8 cellular contexts compared by ENCODE assay signal in the genomic region with DNA sequence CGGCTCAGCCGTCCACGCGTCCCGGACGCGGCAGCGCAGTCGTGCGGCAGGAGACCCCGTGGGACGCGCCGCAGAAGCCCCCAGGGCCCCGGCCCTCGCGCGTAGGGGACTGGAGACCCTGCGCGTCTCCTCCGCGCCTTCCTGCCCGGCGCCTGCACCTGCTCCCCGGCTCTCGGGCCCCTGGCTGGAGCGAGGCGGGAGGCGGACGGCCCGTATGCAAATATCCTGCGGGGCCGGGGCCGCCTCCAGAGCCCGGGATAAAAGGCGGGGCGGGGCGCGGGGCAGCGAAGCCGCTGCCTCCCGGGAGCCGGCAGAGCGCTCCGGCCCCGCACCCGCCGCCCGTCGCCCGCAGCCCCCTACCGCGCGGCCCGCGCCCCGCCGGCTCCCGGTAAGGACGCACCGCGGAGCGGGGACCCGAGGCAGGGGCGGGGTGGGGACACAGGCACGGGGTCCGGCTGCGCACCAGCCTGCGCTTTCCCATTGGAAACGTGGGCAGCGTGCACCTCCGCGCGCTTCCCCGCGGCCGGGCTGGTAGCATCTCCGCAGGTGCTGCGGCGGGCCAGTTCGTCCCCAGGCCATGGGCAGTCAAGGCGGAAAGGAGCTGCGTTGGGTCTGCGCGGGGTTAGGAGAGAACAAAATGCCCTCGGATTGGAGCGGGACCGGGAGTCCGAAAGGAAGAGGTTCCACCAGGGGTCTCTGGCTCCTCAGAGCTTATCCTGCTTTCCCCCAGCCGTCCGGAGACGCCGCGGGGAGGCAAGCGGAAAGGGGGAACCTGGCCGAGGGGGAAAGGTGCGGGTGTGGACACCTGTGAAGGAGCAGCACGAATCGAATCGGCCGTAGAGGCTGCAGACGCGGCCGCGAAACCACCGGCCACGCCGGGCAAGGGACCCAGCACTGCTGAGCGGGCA. TPM values are rescaled to one million over a fixed set of nuclear protein-coding genes. Genes with fewer than 3 reads are reported as not detected.
DNase-seq lines count a peak whose midpoint lies in the region; ATAC-seq, FAIRE-seq and TF ChIP-seq lines count a peak whose summit lies in the region.

A gene with protein sequence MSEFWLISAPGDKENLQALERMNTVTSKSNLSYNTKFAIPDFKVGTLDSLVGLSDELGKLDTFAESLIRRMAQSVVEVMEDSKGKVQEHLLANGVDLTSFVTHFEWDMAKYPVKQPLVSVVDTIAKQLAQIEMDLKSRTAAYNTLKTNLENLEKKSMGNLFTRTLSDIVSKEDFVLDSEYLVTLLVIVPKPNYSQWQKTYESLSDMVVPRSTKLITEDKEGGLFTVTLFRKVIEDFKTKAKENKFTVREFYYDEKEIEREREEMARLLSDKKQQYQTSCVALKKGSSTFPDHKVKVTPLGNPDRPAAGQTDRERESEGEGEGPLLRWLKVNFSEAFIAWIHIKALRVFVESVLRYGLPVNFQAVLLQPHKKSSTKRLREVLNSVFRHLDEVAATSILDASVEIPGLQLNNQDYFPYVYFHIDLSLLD (plus strand): TSS at position 287 of the 908 bp plus-strand sequence. CDS start 1,220 bp downstream, outside the sequence.

- no peaks in the 10 kb centered on the region for H3K9me3 ChIP-seq in MG63
- no peaks in the 10 kb centered on the region for H3K9me3 ChIP-seq in K562 (replicated peaks; ENCODE audit: control insufficient read depth, insufficient read depth, low read depth, low read length)
- H3K9me3 ChIP-seq in HepG2 (ENCODE audit: low read length): no peaks in the 10 kb centered on the region
- H3K9me3 ChIP-seq in transverse colon: no peaks in the 10 kb centered on the region

- intact Hi-C loops in K562 (cut with micrococcal nuclease) (no loop called here), HepG2 (cut with micrococcal nuclease; ENCODE audit: unreplicated experiment) (no loop called here), transverse colon (cut with DNase I; ENCODE audit: low total_unique reads) (no loop called here)

- ATAC-seq in GM21360 (IDR thresholded peaks at IDR 0.05; ENCODE audit: unreplicated experiment): peak; percentile 75
- peak; percentile 42; the same call in 2 of the 3 replicates for ATAC-seq in K562
- ATAC-seq in HepG2: peak; percentile 85

- H3K4me2 ChIP-seq in K562 (ENCODE audit: insufficient read depth, low read length) (no peak within 1 kb of the TSS), HepG2 (ENCODE audit: low read depth, low read length) (peak within 1 kb of the TSS; percentile 75)

- H3K9me1 ChIP-seq in K562 (ENCODE audit: control insufficient read depth, insufficient read depth, low read length): no peaks in the 10 kb centered on the region

- TF ChIP-seq POLR2A in K562 (conservative IDR thresholded peaks at IDR 0.05): no peak
- no peak for TF ChIP-seq POLR2A in HepG2 (IDR thresholded peaks at IDR 0.05; ENCODE audit: insufficient read depth in 1 of 2, low read depth in 2 of 2, low read length in 2 of 2)
- TF ChIP-seq POLR2A in transverse colon (IDR thresholded peaks at IDR 0.05): no peak

- H2AFZ ChIP-seq in K562 (ENCODE audit: low read depth, low read length): no peak within 1 kb of the TSS
- no peak within 1 kb of the TSS for H2AFZ ChIP-seq in HepG2 (ENCODE audit: low read length)

- DNase-seq in NCI-H1417 (lab: John Stamatoyannopoulos, UW) (peak; percentile 78 to 87 (median 84)), NCI-H1417 treated with DMSO at 0.1 percent for 48 hours (lab: John Stamatoyannopoulos, UW) (no peak), MG63 (peak; percentile 38), K562 (ENCODE audit: extremely low read depth in 1 of 4, low spot score in 3 of 4) (peak in 3 of 4 experiments; percentile 17 to 28 (median 24)), HepG2 (ENCODE audit: low spot score) (no peak), transverse colon (peak; percentile 78), NCI-H1092 treated with DMSO at 0.1 percent for 48 hours (lab: John Stamatoyannopoulos, UW) (no peak)

- H3K27ac ChIP-seq in K562 (ENCODE audit: extremely low read depth, low read depth, low read length): no peak within 1 kb of the TSS
- no peak within 1 kb of the TSS for H3K27ac ChIP-seq in HepG2 (ENCODE audit: extremely low read length, insufficient read depth, low read length)
- peak within 1 kb of the TSS in 1 of 4 donors; percentile 60 for H3K27ac ChIP-seq in transverse colon

- POLR2A ChIA-PET in K562 (lab: Yijun Ruan, JAX): interaction anchor here (0.6 to 1.3 kb wide), 5 partner anchors 12 to 68 kb away, joined by 3 to 4 read pairs (median 3); no protein-coding TSS in a partner anchor
- POLR2A ChIA-PET in HepG2 (lab: Yijun Ruan, JAX): interaction anchor here (0.6 kb wide), 1 partner anchor 272 kb away, joined by 3 read pairs; no protein-coding TSS in a partner anchor

- BruUV-seq in K562 (replicated peaks; lab: Mats Ljungman, UMichigan): no TSS peak
- BruUV-seq in HepG2 (replicated peaks; lab: Mats Ljungman, UMichigan): no TSS peak

- TF ChIP-seq CTCF in K562 (IDR thresholded peaks at IDR 0.05 in 2 of 3, conservative IDR thresholded peaks at IDR 0.05 in 1 of 3; ENCODE audit: insufficient read depth in 2 of 3, low read depth in 1 of 3, low read length in 3 of 3) (no peak), HepG2 (CRISPR knock-in tag; IDR thresholded peaks at IDR 0.05) (0 out of 2 replicates have a peak, but pooled peaks have one; percentile 15), transverse colon (IDR thresholded peaks at IDR 0.05) (no peak)

- H3K79me2 ChIP-seq in K562 (ENCODE audit: control insufficient read depth, insufficient read depth, low read length) (no peaks in the 10 kb centered on the region), HepG2 (ENCODE audit: insufficient read depth, low read length) (no peaks in the 10 kb centered on the region)

- TF ChIP-seq RAD21 in K562 (CRISPR knock-in tag; conservative IDR thresholded peaks at IDR 0.05 in 1 of 2, IDR thresholded peaks at IDR 0.05 in 1 of 2) (no peak), HepG2 (CRISPR knock-in tag; IDR thresholded peaks at IDR 0.05) (no peak)

- H3K4me3 ChIP-seq in MG63 (peak within 1 kb of the TSS; percentile 27), K562 (no peak within 1 kb of the TSS), HepG2 (replicated peaks in 1 of 3; ENCODE audit: insufficient read depth in 1 of 3, low read depth in 2 of 3, low read length in 3 of 3) (peak within 1 kb of the TSS; percentile 33 to 73 (median 53); a peak in 5 of 6 replicates), transverse colon (peak within 1 kb of the TSS; percentile 10 to 63 (median 52))

- TF ChIP-seq EP300 in K562 (IDR thresholded peaks at IDR 0.05; ENCODE audit: low read length): no peak
- no peak for TF ChIP-seq EP300 in HepG2 (IDR thresholded peaks at IDR 0.05; ENCODE audit: low read depth in 2 of 2, low read length in 2 of 2)
- no peak for TF ChIP-seq EP300 in HepG2 (CRISPR knock-in tag; IDR thresholded peaks at IDR 0.05; ENCODE audit: borderline replicate concordance)
- no peak for TF ChIP-seq EP300 in transverse colon (IDR thresholded peaks at IDR 0.05; ENCODE audit: low read depth)

- peaks cover 3% of the 10 kb centered on the region; the same call in 1 of the 2 replicates for H4K20me1 ChIP-seq in K562 (replicated peaks; ENCODE audit: control insufficient read depth, insufficient read depth, low read length)
- H4K20me1 ChIP-seq in HepG2 (ENCODE audit: insufficient read depth, low read length): no peaks in the 10 kb centered on the region

- CTCF ChIA-PET in K562 (lab: Yijun Ruan, JAX; ENCODE audit: low intra/inter-chr PET ratio): no interaction called here
- CTCF ChIA-PET in HepG2 (lab: Yijun Ruan, JAX; ENCODE audit: low intra/inter-chr PET ratio, low total read pairs): no interaction called here

- H3K4me1 ChIP-seq in K562 (replicated peaks in 1 of 2; ENCODE audit: control insufficient read depth in 2 of 2, insufficient read depth in 2 of 2, low read length in 2 of 2): peaks cover 0 to 12% of the 10 kb centered on the region in 2 experiments; a peak in 1 of 5 replicates
- H3K4me1 ChIP-seq in HepG2 (ENCODE audit: insufficient read depth, low read length): 0 out of 2 replicates have a peak, but pooled peaks cover 8% of the 10 kb centered on the region
- H3K4me1 ChIP-seq in transverse colon: peaks cover 0 to 25% (median 14%) of the 10 kb centered on the region in 4 donors

- WGBS in K562 (ENCODE audit: insufficient coverage, low coverage, missing lambda C conversion rate): 21% methylated on average over 45 of the region's 109 CpGs
- WGBS in HepG2 (ENCODE audit: low lambda C conversion rate): 8% methylated on average over 61 of the region's 109 CpGs
- WGBS in transverse colon (ENCODE audit: low coverage in 1 of 2), 2 donors: 0 to 3% methylated on average over 1 to 59 of the region's 109 CpGs

- H3K9ac ChIP-seq in K562 (ENCODE audit: insufficient read depth in 1 of 2, low read depth in 2 of 2, low read length in 2 of 2): no peak within 1 kb of the TSS
- H3K9ac ChIP-seq in HepG2 (ENCODE audit: insufficient read depth, low read depth, low read length): no peak within 1 kb of the TSS

- peaks cover 36% of the 10 kb centered on the region for H3K27me3 ChIP-seq in MG63
- H3K27me3 ChIP-seq in K562 (ENCODE audit: control insufficient read depth in 2 of 2, insufficient read depth in 2 of 2, low read length in 2 of 2): peaks cover 55 to 74% of the 10 kb centered on the region in 2 experiments
- peaks cover 20 to 84% of the 10 kb centered on the region in 2 experiments for H3K27me3 ChIP-seq in HepG2 (ENCODE audit: control insufficient read depth in 1 of 2, insufficient read depth in 2 of 2, low read length in 2 of 2)
- H3K27me3 ChIP-seq in transverse colon: peaks cover 67% of the 10 kb centered on the region

- H3K36me3 ChIP-seq in MG63 (no peaks in the 10 kb centered on the region), K562 (ENCODE audit: control insufficient read depth, insufficient read depth, low read length) (no peaks in the 10 kb centered on the region), HepG2 (replicated peaks in 1 of 2; ENCODE audit: control insufficient read depth in 1 of 2, insufficient read depth in 2 of 2, low read length in 2 of 2) (no peaks in the 10 kb centered on the region), transverse colon (no peaks in the 10 kb centered on the region)

- in situ Hi-C loops in K562 (cut with MboI): no loop called here
- in situ Hi-C loops in HepG2 (cut with HindIII; ENCODE audit: extremely low pct_ligation_motif_present, low pct_unique_long_range_greater_than_20kb): no loop called here
- in situ Hi-C loops in transverse colon (cut with MboI; ENCODE audit: low pct_ligation_motif_present in 1 of 4, low pct_unique_long_range_greater_than_20kb in 1 of 4, low sequenced_read_pairs in 3 of 4): no loop called here

- no peak for FAIRE-seq in K562 (lab: Jason Lieb, UNC)
- FAIRE-seq in HepG2 (lab: Jason Lieb, UNC): no peak

RNA-seq across cellular contexts. Expression of the gene that starts here (rescaled TPM):
- not detected in 2 replicates for total RNA-seq in MG63 (2014; rRNA removed; shearing (Covaris generic); ENCODE audit: low replicate concordance)
- 0.16 TPM in 1 of 2 replicates, not detected in the other for total RNA-seq in K562 (2011; cell fraction: chromatin; rRNA removed; ENCODE audit: low replicate concordance)
- not detected in 2 replicates for total RNA-seq in K562 (2011; cell fraction: nucleolus; rRNA removed)
- not detected in 2 replicates for total RNA-seq in K562 (2011; cell fraction: nucleoplasm; rRNA removed)
- total RNA-seq in K562 (2014; rRNA removed) (not detected in 2 replicates), K562 (2014; rRNA removed; fragmentation: Illumina TruSeq; extraction: Trizol) (not detected in 2 replicates), K562 (2015; rRNA removed; fragmentation: Illumina TruSeq; extraction: Trizol) (not detected in 2 replicates), K562 (2021) (0.09 TPM in 1 of 2 replicates, not detected in the other), HepG2 (2016; rRNA removed; fragmentation: Illumina TruSeq; extraction: Trizol) (0.04 TPM in 1 of 2 replicates, not detected in the other), transverse colon (10 to 100 TPM in 1 of 4 donors, 1 to 10 TPM in 1, under 1 TPM in 2; 0.48 to 43.0 (median 1.2) TPM)
- polyA plus RNA-seq in K562 (2011; rRNA removed) (0.04 and 0.10 TPM in 2 replicates), K562 (2014; fragmentation: Illumina TruSeq; extraction: Trizol) (not detected in 2 replicates), K562 (2014; fragmentation: Nextera tagmentation; extraction: Ambion mirVana) (under 1 TPM; 0.28 to 0.31 TPM), K562 (2014; rRNA removed) (0.01 and 0.13 TPM in 2 replicates), HepG2 (2011; rRNA removed) (0.10 and 0.29 TPM in 2 replicates)
- not detected in 2 replicates for polyA plus RNA-seq in K562 (2011; cell fraction: cytosol; rRNA removed)
- polyA plus RNA-seq in K562 (2011; cell fraction: nucleus; rRNA removed): 0.17 and 0.27 TPM in 2 replicates
- polyA plus RNA-seq in K562 (2012): 1.0 and 1.5 TPM in 2 replicates
- not detected in 2 replicates for polyA minus RNA-seq in K562 (2011; rRNA and poly(A)+ RNA removed)
- polyA minus RNA-seq in K562 (2011; cell fraction: cytosol; rRNA and poly(A)+ RNA removed): 3.1 TPM in 1 of 2 replicates, not detected in the other
- 0.40 TPM in 1 of 2 replicates, not detected in the other for polyA minus RNA-seq in K562 (2011; cell fraction: nucleus; rRNA and poly(A)+ RNA removed)
- not detected in 2 replicates for total RNA-seq in HepG2 (2016; cell fraction: cytosol; rRNA removed; fragmentation: Illumina TruSeq; extraction: Trizol; ENCODE audit: low read depth)
- total RNA-seq in HepG2 (2016; cell fraction: insoluble cytoplasmic fraction; rRNA removed; fragmentation: Illumina TruSeq; extraction: Trizol): 0.04 TPM in 1 of 2 replicates, not detected in the other
- total RNA-seq in HepG2 (2016; cell fraction: membrane; rRNA removed; fragmentation: Illumina TruSeq; extraction: Trizol): not detected in 2 replicates
- 0.09 TPM in 1 of 2 replicates, not detected in the other for total RNA-seq in HepG2 (2016; cell fraction: nucleus; rRNA removed; fragmentation: Illumina TruSeq; extraction: Trizol)
- 0.05 TPM in 2 replicates for polyA plus RNA-seq in HepG2 (2011; cell fraction: cytosol; rRNA removed)
- 0.36 and 2.7 TPM in 2 replicates for polyA plus RNA-seq in HepG2 (2011; cell fraction: nucleus; rRNA removed)
- polyA plus RNA-seq in HepG2 (2012): 1.4 and 1.5 TPM in 2 replicates
- polyA plus RNA-seq in HepG2 (2016; cell fraction: cytosol; fragmentation: Illumina TruSeq; extraction: Trizol; ENCODE audit: low read depth): not detected in 2 replicates
- not detected in 2 replicates for polyA plus RNA-seq in HepG2 (2016; cell fraction: insoluble cytoplasmic fraction; fragmentation: Illumina TruSeq; extraction: Trizol; ENCODE audit: low read depth)
- polyA plus RNA-seq in HepG2 (2016; cell fraction: membrane; fragmentation: Illumina TruSeq; extraction: Trizol; ENCODE audit: low read depth): not detected in 2 replicates
- not detected in 2 replicates for polyA plus RNA-seq in HepG2 (2016; cell fraction: nucleus; fragmentation: Illumina TruSeq; extraction: Trizol; ENCODE audit: insufficient read depth, low read depth)
- 7.5 TPM in 1 of 2 replicates, not detected in the other for polyA minus RNA-seq in HepG2 (2011; rRNA and poly(A)+ RNA removed; ENCODE audit: low replicate concordance)
- polyA minus RNA-seq in HepG2 (2011; cell fraction: cytosol; rRNA and poly(A)+ RNA removed): 0.44 and 0.69 TPM in 2 replicates
- 0.12 TPM in 1 of 2 replicates, not detected in the other for polyA minus RNA-seq in HepG2 (2011; cell fraction: nucleus; rRNA and poly(A)+ RNA removed)

Comparison
In these comparisons a context has a peak if more than half of its experiments do, and no peak if none do; other contexts are left out.
1. DNase-seq: peak in NCI-H1417 (3 of 3), K562 (3 of 4) and transverse colon (single experiment); none in NCI-H1417 treated with DMSO at 0.1 percent for 48 hours (single experiment), HepG2 (single experiment) and NCI-H1092 treated with DMSO at 0.1 percent for 48 hours (single experiment).
2. Peak in DNase-seq and H3K4me3 ChIP-seq in MG63; RNA of the gene not detected or under 1 TPM.
3. Peak in every context shown above with its lines, with median percentiles within 50 percentile points of each other: ATAC-seq.